In the genomic region with DNA sequence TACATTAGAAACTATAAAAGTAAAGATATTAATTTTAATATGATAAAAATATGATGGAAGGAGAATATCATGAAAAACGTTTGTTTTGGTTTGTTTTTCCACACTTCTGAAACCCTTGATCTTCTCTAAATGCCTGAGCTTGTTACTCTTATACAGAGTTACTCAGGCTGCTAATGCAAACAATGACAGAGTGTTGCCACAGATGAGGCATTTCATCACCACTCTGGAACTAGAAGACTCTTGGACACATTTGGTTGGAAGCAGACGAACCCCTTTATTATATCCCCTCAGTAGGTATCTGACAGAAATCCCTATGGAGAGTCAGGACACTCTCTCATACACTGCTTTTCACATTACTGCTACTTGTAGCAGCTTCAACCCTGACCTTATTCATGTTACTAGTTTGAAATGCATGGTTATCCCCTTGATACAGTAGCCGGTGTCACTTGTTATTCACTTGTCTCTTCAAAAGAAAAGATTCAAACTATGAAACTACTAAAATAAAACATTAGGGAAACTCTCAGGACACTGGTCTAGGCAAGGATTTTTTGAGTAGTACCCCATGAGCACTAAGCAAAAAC, we compare ENCODE assay signal across 10 cellular contexts.
DNase-seq lines count a peak whose midpoint lies in the region; ATAC-seq and TF ChIP-seq lines count a peak whose summit lies in the region.
"Had no signal": no experiment of that assay in that cellular context is flagged by ENCODE, and none has a peak within 500 bp of the region (broad histone marks: within the 10 kb centered on the region; RNA-seq: fewer than 3 reads in every experiment).

No MANE protein-coding gene starts in this region.

- H3K9ac ChIP-seq in SK-N-MC (ENCODE audit: insufficient read length), result no peak overlapping the region

- H3K4me1 ChIP-seq in sigmoid colon, result peaks cover 0 to 55% (median 32%) of the 10 kb centered on the region in 4 donors

- H3K4me3 ChIP-seq in SK-N-MC, result no peak overlapping the region
- no peak overlapping the region for H3K4me3 ChIP-seq in fibroblast of villous mesenchyme (ENCODE audit: low read depth, low read length)
- H3K4me3 ChIP-seq in sigmoid colon, result no peak overlapping the region

- no peak for TF ChIP-seq EP300 in sigmoid colon (IDR thresholded peaks at IDR 0.05)

- intact Hi-C loops in sigmoid colon (cut with DNase I), result no loop called here

- H3K27ac ChIP-seq in SK-N-MC, result peak overlapping the region; percentile 23
- peak overlapping the region in 3 of 4 donors; percentile 15 to 55 (median 54) for H3K27ac ChIP-seq in sigmoid colon
- H3K27ac ChIP-seq: WERI-Rb-1 had no signal

- no peak for TF ChIP-seq POLR2A in sigmoid colon (IDR thresholded peaks at IDR 0.05)

- 71 to 74% methylated on average over 3 of the region's 3 CpGs for WGBS in sigmoid colon, 2 donors

- peak; percentile 51 for DNase-seq in H4 (ENCODE audit: low spot score)
- DNase-seq in SK-N-MC (ENCODE audit: low read depth, low spot score), result no peak
- DNase-seq in fibroblast of villous mesenchyme (ENCODE audit: low read depth), result peak; percentile 61
- no peak for DNase-seq in sigmoid colon
- DNase-seq: amygdala, NCI-H510A, WERI-Rb-1 had no signal

- ATAC-seq in HG02571 (IDR thresholded peaks at IDR 0.05; ENCODE audit: unreplicated experiment) (no peak), HG02588 (IDR thresholded peaks at IDR 0.05; ENCODE audit: unreplicated experiment) (no peak), HG03520 (IDR thresholded peaks at IDR 0.05; ENCODE audit: unreplicated experiment) (no peak)

- H3K27me3 ChIP-seq in sigmoid colon, result no peaks in the 10 kb centered on the region

- TF ChIP-seq CTCF in fibroblast of villous mesenchyme (IDR thresholded peaks at IDR 0.05; ENCODE audit: insufficient read depth, low read depth, low read length) (no peak), sigmoid colon (IDR thresholded peaks at IDR 0.05) (no peak)

- H3K9me3 ChIP-seq in SK-N-MC (ENCODE audit: low read depth, low read length) (no peaks in the 10 kb centered on the region), sigmoid colon (no peaks in the 10 kb centered on the region)

- H3K36me3 ChIP-seq in SK-N-MC (ENCODE audit: insufficient read depth, low read length) (peaks cover 9% of the 10 kb centered on the region; the same call in 1 of the 2 replicates), sigmoid colon (no peaks in the 10 kb centered on the region)
- H3K36me3 ChIP-seq: WERI-Rb-1 had no signal

Comparison
In these comparisons a context has a peak if more than half of its experiments do, and no peak if none do; other contexts are left out.
1. DNase-seq: peak in H4 (single experiment) and fibroblast of villous mesenchyme (single experiment); none in SK-N-MC (single experiment) and sigmoid colon (single experiment).